In the genomic region with DNA sequence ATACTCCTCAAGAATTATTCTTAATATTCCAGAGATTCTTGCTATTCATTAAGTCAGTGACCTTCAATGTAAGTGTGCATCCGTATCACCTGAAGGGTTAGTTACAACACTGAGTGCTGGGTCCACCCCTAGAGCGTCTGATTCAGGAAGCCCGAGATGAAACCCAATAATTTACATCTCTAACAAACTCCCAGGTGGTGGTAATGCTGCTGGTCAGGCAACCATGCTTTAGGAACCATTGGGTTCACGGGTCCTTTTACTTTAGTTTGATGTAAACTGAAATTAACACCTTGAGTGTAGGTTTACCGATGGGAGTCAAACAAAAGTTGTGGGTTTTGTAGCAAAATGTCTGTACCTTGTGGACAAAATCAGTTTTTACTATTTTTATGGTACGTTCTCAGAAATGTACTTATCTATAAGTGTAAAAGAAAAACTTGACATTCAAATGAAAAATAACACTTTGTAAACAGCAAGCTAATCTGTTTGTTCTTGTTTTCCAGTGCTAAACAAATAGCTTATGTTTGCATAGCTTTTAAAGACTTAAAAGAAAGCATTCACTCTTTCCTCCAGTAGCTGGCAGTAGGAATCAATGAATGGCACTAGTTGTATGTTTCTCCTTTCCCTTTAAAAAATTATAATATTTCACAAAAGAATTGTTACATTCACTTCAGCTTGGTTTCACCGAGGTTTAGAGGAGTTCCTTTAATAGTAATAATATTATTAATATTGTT, we compare ENCODE assay signal across 11 cellular contexts. TPM values are rescaled to one million over a fixed set of nuclear protein-coding genes. Genes with fewer than 3 reads are reported as not detected.
DNase-seq lines count a peak whose midpoint lies in the region; ATAC-seq, FAIRE-seq and TF ChIP-seq lines count a peak whose summit lies in the region.
"Had no signal": no experiment of that assay in that cellular context is flagged by ENCODE, and none has a peak within 500 bp of the region (broad histone marks: within the 10 kb centered on the region; RNA-seq: fewer than 3 reads in every experiment).

No MANE protein-coding gene starts in this region.

- H2AFZ ChIP-seq in endothelial cell of umbilical vein (ENCODE audit: low read depth, low read length), result no peak overlapping the region

- BruUV-seq in endothelial cell of umbilical vein (replicated peaks; lab: Mats Ljungman, UMichigan), result no TSS peak

- POLR2A ChIA-PET in endothelial cell of umbilical vein (lab: Charles Lee), result no interaction called here

- no peak overlapping the region for H3K27ac ChIP-seq in endothelial cell of umbilical vein (ENCODE audit: insufficient read depth, low read depth, low read length)

- CTCF ChIA-PET in endothelial cell of umbilical vein (lab: Charles Lee), result interaction anchor here (0.8 to 1.3 kb wide), 12 partner anchors 12 to 1128 kb away, joined by 3 to 12 read pairs (median 4); no protein-coding TSS in a partner anchor

- H3K36me3 ChIP-seq in endothelial cell of umbilical vein (ENCODE audit: control insufficient read depth in 2 of 2, extremely low read depth in 1 of 2, insufficient read depth in 2 of 2, low read length in 2 of 2) (no peaks in the 10 kb centered on the region), mucosa of descending colon (ENCODE audit: low read depth) (no peaks in the 10 kb centered on the region)

- H3K4me1 ChIP-seq in endothelial cell of umbilical vein (ENCODE audit: control insufficient read depth, extremely low read depth, insufficient read depth, low read length), result peaks cover 24% of the 10 kb centered on the region
- no peaks in the 10 kb centered on the region for H3K4me1 ChIP-seq in mucosa of descending colon (ENCODE audit: low read depth)

- no peak for TF ChIP-seq POLR2A in endothelial cell of umbilical vein (IDR thresholded peaks at IDR 0.05; ENCODE audit: low read depth, low read length)

- H4K20me1 ChIP-seq in endothelial cell of umbilical vein (replicated peaks; ENCODE audit: control insufficient read depth, extremely low read depth, insufficient read depth, low read length), result no peaks in the 10 kb centered on the region

- H3K27me3 ChIP-seq in endothelial cell of umbilical vein (ENCODE audit: control insufficient read depth in 2 of 2, insufficient read depth in 2 of 2, low read length in 2 of 2), result no peaks in the 10 kb centered on the region

- no peak for FAIRE-seq in endothelial cell of umbilical vein (lab: Jason Lieb, UNC)
- FAIRE-seq: urothelium cell line had no signal

- H3K4me3 ChIP-seq in endothelial cell of umbilical vein (replicated peaks in 1 of 3; ENCODE audit: insufficient read depth in 1 of 3, low read depth in 1 of 3, low read length in 3 of 3) (no peak overlapping the region), mucosa of descending colon (no peak overlapping the region)

- H3K4me2 ChIP-seq in endothelial cell of umbilical vein (ENCODE audit: insufficient read depth, low read length), result no peak overlapping the region

- intact Hi-C loops in endothelial cell of umbilical vein (cut with micrococcal nuclease), result no loop called here
- intact Hi-C loops in mucosa of descending colon (cut with DNase I, micrococcal nuclease), result loop anchor here in 1 of 2 donors (5.0 kb wide), 1 partner anchor 71 kb away; no protein-coding TSS in a partner anchor

- no peaks in the 10 kb centered on the region for H3K79me2 ChIP-seq in endothelial cell of umbilical vein (ENCODE audit: control insufficient read depth, insufficient read depth, low read length)

- H3K9me1 ChIP-seq in endothelial cell of umbilical vein (replicated peaks; ENCODE audit: control insufficient read depth, extremely low read depth, insufficient read depth, low read length), result no peaks in the 10 kb centered on the region

- DNase-seq in NCI-H146 (lab: John Stamatoyannopoulos, UW), result peak; percentile 3
- no peak for DNase-seq in NCI-H146 treated with DMSO at 0.1 percent for 48 hours (lab: John Stamatoyannopoulos, UW; ENCODE audit: unreplicated experiment)
- DNase-seq in NCI-H774 (lab: John Stamatoyannopoulos, UW), result peak; percentile 16
- DNase-seq in endothelial cell of umbilical vein (ENCODE audit: low read depth, low spot score), result peak; percentile 21
- peak; percentile 15 for DNase-seq in renal cortical epithelial cell (ENCODE audit: low read depth)
- no peak for DNase-seq in mucosa of descending colon
- DNase-seq in C1 segment of cervical spinal cord (lab: John Stamatoyannopoulos, UW), result no peak
- DNase-seq in SHP77 treated with DMSO at 0.1 percent for 48 hours (lab: John Stamatoyannopoulos, UW), result no peak
- DNase-seq: KBM-7, SIG-M5 had no signal

- dilution Hi-C loops in endothelial cell of umbilical vein (cut with MboI; ENCODE audit: extremely low pct_ligation_motif_present, low sequenced_read_pairs), result no loop called here

- H3K9me3 ChIP-seq in endothelial cell of umbilical vein (replicated peaks; ENCODE audit: control insufficient read depth, insufficient read depth, low read length) (no peaks in the 10 kb centered on the region), mucosa of descending colon (no peaks in the 10 kb centered on the region)

- peak in 1 of 2 donors; percentile 22 for TF ChIP-seq CTCF in endothelial cell of umbilical vein (IDR thresholded peaks at IDR 0.05; ENCODE audit: extremely low read depth in 1 of 2, insufficient read depth in 1 of 2, low read depth in 1 of 2, low read length in 2 of 2)
- no peak for TF ChIP-seq CTCF in mucosa of descending colon (IDR thresholded peaks at IDR 0.05)

- ATAC-seq in mucosa of descending colon, result no peak

- H3K9ac ChIP-seq in endothelial cell of umbilical vein (replicated peaks; ENCODE audit: extremely low read depth, insufficient read depth, low read length), result no peak overlapping the region

TF ChIP-seq in endothelial cell of umbilical vein, 7 proteins besides CTCF, POLR2A, EP300 and RAD21:
- no peak for TF ChIP-seq EZH2 (IDR thresholded peaks at IDR 0.05; ENCODE audit: borderline replicate concordance, low read depth, low read length, severe bottlenecking)
- no peak for TF ChIP-seq MAX (IDR thresholded peaks at IDR 0.05; ENCODE audit: insufficient read depth, insufficient read length)
- no peak for TF ChIP-seq JUN (IDR thresholded peaks at IDR 0.05; ENCODE audit: borderline replicate concordance, insufficient read depth, insufficient read length, low read depth)
- no peak for TF ChIP-seq MYC (IDR thresholded peaks at IDR 0.05; ENCODE audit: low read depth, low read length)
- TF ChIP-seq POLR2AphosphoS5 (IDR thresholded peaks at IDR 0.05; ENCODE audit: insufficient read depth, low read depth, low read length), result no peak
- no peak for TF ChIP-seq FOS (IDR thresholded peaks at IDR 0.05; ENCODE audit: borderline replicate concordance, insufficient read depth, low read length)
- no peak for TF ChIP-seq GATA2 (IDR thresholded peaks at IDR 0.05; ENCODE audit: insufficient read depth, insufficient read length, low read depth, low read length)

RNA-seq across cellular contexts. Expression of gene ACE2, which starts 32.7 kb away (rescaled TPM):
- total RNA-seq in endothelial cell of umbilical vein, result not detected in 2 replicates
- not detected in 2 replicates for polyA plus RNA-seq in endothelial cell of umbilical vein
- polyA plus RNA-seq in endothelial cell of umbilical vein (2011; cell fraction: cytosol; rRNA removed), result not detected in 2 replicates
- not detected in 2 replicates for polyA plus RNA-seq in endothelial cell of umbilical vein (2011; cell fraction: nucleus; rRNA removed)
- polyA plus RNA-seq in endothelial cell of umbilical vein (2012), result not detected in 2 replicates
- not detected in 2 replicates for polyA minus RNA-seq in endothelial cell of umbilical vein
- not detected for polyA minus RNA-seq in endothelial cell of umbilical vein (2011; cell fraction: cytosol; rRNA and poly(A)+ RNA removed)
- polyA minus RNA-seq in endothelial cell of umbilical vein (2011; cell fraction: nucleus; rRNA and poly(A)+ RNA removed), result not detected in 2 replicates
- total RNA-seq in renal cortical epithelial cell, result 0.35 and 3.0 TPM in 2 replicates
- total RNA-seq in mucosa of descending colon, result 10 to 100 TPM; 23.1 to 40.8 (median 23.2) TPM

Comparison
In these comparisons a context has a peak if more than half of its experiments do, and no peak if none do; other contexts are left out.
1. DNase-seq: peak in NCI-H146 (single experiment), NCI-H774 (single experiment), endothelial cell of umbilical vein (single experiment) and renal cortical epithelial cell (single experiment); none in NCI-H146 treated with DMSO at 0.1 percent for 48 hours (single experiment), mucosa of descending colon (0 of 3), C1 segment of cervical spinal cord (0 of 14) and SHP77 treated with DMSO at 0.1 percent for 48 hours (single experiment).